ENCODE assay signal across 14 cellular contexts in genomic region chr1:117759535-117759934, GRCh38.
DNase-seq lines count a peak whose midpoint lies in the region; ATAC-seq and TF ChIP-seq lines count a peak whose summit lies in the region.
"Had no signal": no experiment of that assay in that cellular context is flagged by ENCODE, and none has a peak within 500 bp of the region (broad histone marks: within the 10 kb centered on the region; RNA-seq: fewer than 3 reads in every experiment).

No MANE protein-coding gene starts in this region.

- H3K4me2 ChIP-seq in IMR-90 (ENCODE audit: low read depth, low read length), result no peak overlapping the region
- H3K4me2 ChIP-seq: KMS-11 had no signal

- H4K91ac ChIP-seq in IMR-90 (ENCODE audit: insufficient read depth, low read depth, low read length), result peak overlapping the region; percentile 81; the same call in 1 of the 2 replicates

- peak overlapping the region; percentile 96 for H2BK120ac ChIP-seq in IMR-90 (ENCODE audit: low read depth, low read length)

- TF ChIP-seq RAD21 in IMR-90 (IDR thresholded peaks at IDR 0.05; ENCODE audit: low read length), result no peak

- H3K36me3 ChIP-seq in Caco-2 (ENCODE audit: control insufficient read depth, insufficient read depth, low read length), result no peaks in the 10 kb centered on the region
- H3K36me3 ChIP-seq in IMR-90 (ENCODE audit: control insufficient read depth, insufficient read depth, low read length), result no peaks in the 10 kb centered on the region
- H3K36me3 ChIP-seq: BE2C had no signal

- H3K9ac ChIP-seq in IMR-90 (ENCODE audit: low read depth, low read length), result no peak overlapping the region
- H3K9ac ChIP-seq: GM23248, KMS-11 had no signal

- peak overlapping the region; percentile 55 for H3K4me3 Mint-ChIP-seq in Caco-2 (ENCODE audit: unreplicated experiment)
- H3K4me3 Mint-ChIP-seq in osteocyte (ENCODE audit: unreplicated experiment), result no peak overlapping the region

- H3K9me1 ChIP-seq in IMR-90 (ENCODE audit: insufficient read depth, low read length), result peaks cover 6% of the 10 kb centered on the region

- TF ChIP-seq CTCF in Caco-2 (IDR thresholded peaks at IDR 0.05; ENCODE audit: insufficient read depth in 1 of 2, low read depth in 1 of 2, low read length in 1 of 2, severe bottlenecking in 1 of 2, unreplicated experiment in 1 of 2), result no peak
- TF ChIP-seq CTCF in IMR-90 (conservative IDR thresholded peaks at IDR 0.05; ENCODE audit: low read depth, low read length), result no peak
- no peak for TF ChIP-seq CTCF in osteocyte (IDR thresholded peaks at IDR 0.05)

- TF ChIP-seq POLR2A in IMR-90 (IDR thresholded peaks at IDR 0.05; ENCODE audit: low read depth, low read length), result no peak

- H2BK15ac ChIP-seq in IMR-90 (ENCODE audit: low read depth, low read length), result 0 out of 3 replicates have a peak overlapping the region, but pooled peaks have one; percentile 96

- no peak overlapping the region for H3K18ac ChIP-seq in IMR-90 (ENCODE audit: low read depth, low read length)

- peaks cover 6% of the 10 kb centered on the region for H3K36me3 Mint-ChIP-seq in Caco-2 (ENCODE audit: insufficient read depth, unreplicated experiment)
- H3K36me3 Mint-ChIP-seq in osteocyte (ENCODE audit: unreplicated experiment), result no peaks in the 10 kb centered on the region

- ATAC-seq in GM18870 (IDR thresholded peaks at IDR 0.05; ENCODE audit: unreplicated experiment) (peak; percentile 5), IMR-90 (ENCODE audit: low read depth) (no peak), GM18520 (IDR thresholded peaks at IDR 0.05; ENCODE audit: unreplicated experiment) (no peak)

- in situ Hi-C loops in IMR-90 (cut with MboI; ENCODE audit: low sequenced_read_pairs), result loop anchor here (10.0 to 25.0 kb wide), 3 partner anchors 128 to 397 kb away; partner anchors contain the start of genes MAN1A2 and TENT5C

- H3K4me3 ChIP-seq in Caco-2 (ENCODE audit: low read depth, low read length) (no peak overlapping the region), IMR-90 (ENCODE audit: insufficient read depth, low read depth, low read length) (no peak overlapping the region)

- no CpG with 5 or more reads among the region's 1 CpG for WGBS in IMR-90 (ENCODE audit: extremely low coverage in 2 of 2, insufficient read length in 1 of 2), 2 experiments

- H4K20me1 ChIP-seq in IMR-90 (ENCODE audit: insufficient read depth, low read length), result no peaks in the 10 kb centered on the region

- H3K23ac ChIP-seq in IMR-90 (ENCODE audit: low read depth, low read length), result no peak overlapping the region

- CTCF ChIA-PET in Caco-2 (lab: Charles Lee) (interaction anchor here (0.6 to 1.2 kb wide), 4 partner anchors 153 to 224 kb away, joined by 3 to 6 read pairs (median 4); partner anchors contain the start of gene TENT5C), IMR-90 (lab: Yijun Ruan, JAX) (interaction anchor here (0.6 to 2.5 kb wide), 6 partner anchors 35 to 224 kb away, joined by 3 to 14 read pairs (median 6); no protein-coding TSS in a partner anchor)

- H3K4ac ChIP-seq in IMR-90 (ENCODE audit: low read depth, low read length), result peak overlapping the region; percentile 25; the same call in 1 of the 2 replicates

- no TSS peak for BruUV-seq in Caco-2 (replicated peaks; lab: Mats Ljungman, UMichigan)
- no TSS peak for BruUV-seq in IMR-90 (replicated peaks; lab: Mats Ljungman, UMichigan)

- 0 out of 2 replicates have a peak overlapping the region, but pooled peaks have one; percentile 91 for H2AK5ac ChIP-seq in IMR-90 (ENCODE audit: low read depth, low read length)

- H3K14ac ChIP-seq in IMR-90 (replicated peaks; ENCODE audit: low read depth, low read length), result no peak overlapping the region

- H3K27ac ChIP-seq in IMR-90 (ENCODE audit: insufficient read depth, low read length), result no peak overlapping the region
- H3K27ac ChIP-seq: GM23248, KMS-11 had no signal

- H3K9me3 ChIP-seq in Caco-2, result no peaks in the 10 kb centered on the region
- no peaks in the 10 kb centered on the region for H3K9me3 ChIP-seq in IMR-90 (ENCODE audit: control insufficient read depth, insufficient read depth, low read length)
- H3K9me3 ChIP-seq: BE2C had no signal

- POLR2A ChIA-PET in Caco-2 (lab: Charles Lee) (no interaction called here), IMR-90 (lab: Charles Lee; ENCODE audit: unreplicated experiment) (no interaction called here)

- peaks cover 14% of the 10 kb centered on the region; the same call in 1 of the 2 replicates for H3K4me1 ChIP-seq in Caco-2
- peaks cover 4% of the 10 kb centered on the region for H3K4me1 ChIP-seq in IMR-90 (ENCODE audit: control insufficient read depth, insufficient read depth, low read length)
- H3K4me1 ChIP-seq: BE2C had no signal

- H3K27me3 Mint-ChIP-seq in Caco-2 (ENCODE audit: insufficient read depth, unreplicated experiment), result no peaks in the 10 kb centered on the region
- H3K27me3 Mint-ChIP-seq in osteocyte (ENCODE audit: unreplicated experiment), result peaks cover 23% of the 10 kb centered on the region

- dilution Hi-C loops in IMR-90 (cut with HindIII; ENCODE audit: low sequenced_read_pairs, unreplicated experiment), result no loop called here

- intact Hi-C loops in Caco-2 (cut with micrococcal nuclease; ENCODE audit: unreplicated experiment), result loop anchor here (10.0 kb wide), 1 partner anchor 135 kb away; no protein-coding TSS in a partner anchor
- intact Hi-C loops in IMR-90 (cut with micrococcal nuclease), result loop anchor here (2.0 to 10.0 kb wide), 6 partner anchors 153 to 695 kb away; partner anchors contain the start of genes MAN1A2, TENT5C and TTF2

- peak overlapping the region in 1 of 2 experiments; percentile 54; a peak in 1 of 4 replicates for H4K8ac ChIP-seq in IMR-90 (ENCODE audit: low read depth in 2 of 2, low read length in 2 of 2)

- H3K27me3 ChIP-seq in Caco-2 (replicated peaks; ENCODE audit: control insufficient read depth, insufficient read depth, low read length) (no peaks in the 10 kb centered on the region), IMR-90 (ENCODE audit: control insufficient read depth, insufficient read depth, low read length) (no peaks in the 10 kb centered on the region)
- H3K27me3 ChIP-seq: BE2C had no signal

- peak overlapping the region; percentile 93; the same call in 1 of the 2 replicates for H2BK20ac ChIP-seq in IMR-90 (ENCODE audit: low read depth, low read length)

- no peak overlapping the region for H2AFZ ChIP-seq in IMR-90 (replicated peaks; ENCODE audit: low read length, poor library complexity)

- H3K56ac ChIP-seq in IMR-90 (ENCODE audit: extremely low read depth, insufficient read depth, low read length), result no peak overlapping the region

- no peak overlapping the region for H2BK5ac ChIP-seq in IMR-90 (ENCODE audit: low read depth, low read length, poor library complexity, severe bottlenecking)

- peaks cover 0 to 13% of the 10 kb centered on the region in 2 experiments; a peak in 2 of 4 replicates for H3K79me1 ChIP-seq in IMR-90 (ENCODE audit: low read depth in 1 of 2, low read length in 2 of 2)

- H3K27ac Mint-ChIP-seq in Caco-2 (ENCODE audit: unreplicated experiment) (peak overlapping the region; percentile 50), osteocyte (ENCODE audit: unreplicated experiment) (no peak overlapping the region)
- H3K27ac Mint-ChIP-seq: CD8-positive, alpha-beta memory T cell had no signal

- H2AK9ac ChIP-seq in IMR-90 (replicated peaks; ENCODE audit: low read depth, low read length, poor library complexity), result no peak overlapping the region

- peaks cover 16% of the 10 kb centered on the region for H3K9me3 Mint-ChIP-seq in Caco-2 (ENCODE audit: unreplicated experiment)
- peaks cover 8% of the 10 kb centered on the region for H3K9me3 Mint-ChIP-seq in osteocyte (ENCODE audit: unreplicated experiment)
- H3K9me3 Mint-ChIP-seq: CD4-positive, CD25-positive, alpha-beta regulatory T cell; HFFc6 had no signal

- peaks cover 33% of the 10 kb centered on the region for H3K4me1 Mint-ChIP-seq in Caco-2 (ENCODE audit: low read depth, unreplicated experiment)
- H3K4me1 Mint-ChIP-seq in osteocyte (ENCODE audit: unreplicated experiment), result peaks cover 6% of the 10 kb centered on the region

- no peak overlapping the region for H4K5ac ChIP-seq in IMR-90 (ENCODE audit: low read depth, low read length)

- DNase-seq in Caco-2 (no peak), IMR-90 (no peak), NCI-H526 treated with DMSO at 0.1 percent for 48 hours (lab: John Stamatoyannopoulos, UW) (peak; percentile 56), T-helper 9 cell (no peak), foreskin melanocyte (no peak), osteocyte (ENCODE audit: extremely low spot score, unreplicated experiment) (no peak)

TF ChIP-seq in IMR-90, 13 proteins besides CTCF, POLR2A, EP300 and RAD21:
- no peak for TF ChIP-seq CHD1 (IDR thresholded peaks at IDR 0.05; ENCODE audit: low read depth, low read length)
- no peak for TF ChIP-seq MAFK (IDR thresholded peaks at IDR 0.05; ENCODE audit: low read depth, low read length)
- no peak for TF ChIP-seq RFX5 (IDR thresholded peaks at IDR 0.05; ENCODE audit: low read depth, low read length)
- TF ChIP-seq, protein P1, sequence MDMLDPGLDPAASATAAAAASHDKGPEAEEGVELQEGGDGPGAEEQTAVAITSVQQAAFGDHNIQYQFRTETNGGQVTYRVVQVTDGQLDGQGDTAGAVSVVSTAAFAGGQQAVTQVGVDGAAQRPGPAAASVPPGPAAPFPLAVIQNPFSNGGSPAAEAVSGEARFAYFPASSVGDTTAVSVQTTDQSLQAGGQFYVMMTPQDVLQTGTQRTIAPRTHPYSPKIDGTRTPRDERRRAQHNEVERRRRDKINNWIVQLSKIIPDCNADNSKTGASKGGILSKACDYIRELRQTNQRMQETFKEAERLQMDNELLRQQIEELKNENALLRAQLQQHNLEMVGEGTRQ (IDR thresholded peaks at IDR 0.05; ENCODE audit: low read depth, low read length), result no peak
